27 cellular contexts compared by ENCODE assay signal in genomic region chr9:81893929-81894328, GRCh38. TPM values are rescaled to one million over a fixed set of nuclear protein-coding genes. Genes with fewer than 3 reads are reported as not detected.
"Had no signal": no experiment of that assay in that cellular context is flagged by ENCODE, and none has a peak within 500 bp of the region (broad histone marks: within the 10 kb centered on the region; RNA-seq: fewer than 3 reads in every experiment).

No MANE protein-coding gene starts in this region.

- H3K4me3 ChIP-seq: adrenal gland, heart right ventricle, left ventricle myocardium inferior, lung, psoas muscle, suprapubic skin, tibial artery, upper lobe of right lung had no signal

- DNase-seq: activated B cell treated with CpG ODN at 0.5 μM for 24 hours; activated CD4-positive, alpha-beta T cell treated with anti-CD3 and anti-CD28 coated beads, Interleukin-2, amount 50 U/mL, for 1 hour; activated CD8-positive, alpha-beta T cell treated with anti-CD3 and anti-CD28 coated beads for 36 hours; activated naive CD4-positive, alpha-beta T cell; activated T-cell treated with anti-CD3 and anti-CD28 coated beads, Interleukin-2, amount 50 U/mL, for 48 hours; adrenal gland; aorta; caudate nucleus; endodermal cell; foreskin melanocyte; heart right ventricle; islet precursor cell; left ventricle myocardium inferior; naive thymus-derived CD4-positive, alpha-beta T cell; nucleus accumbens; psoas muscle; stimulated activated CD4-positive, alpha-beta T cell treated with anti-CD3 and anti-CD28 coated beads, Interleukin-15, amount 100 ng/mL, for 24 hours; stimulated activated naive CD4-positive, alpha-beta T cell; T-helper 1 cell; tibial artery; upper lobe of right lung had no signal

- ATAC-seq: activated CD8-positive, alpha-beta T cell treated with anti-CD3 and anti-CD28 coated beads for 36 hours; esophagus mucosa; heart right ventricle; naive thymus-derived CD4-positive, alpha-beta T cell; psoas muscle; upper lobe of right lung had no signal

RNA-seq across cellular contexts. Expression of gene SPATA31D4, which starts 34.3 kb away (rescaled TPM):
- total RNA-seq: activated B cell treated with CpG ODN at 0.5 μM for 24 hours; activated CD8-positive, alpha-beta T cell treated with anti-CD3 and anti-CD28 coated beads for 36 hours; adrenal gland; aorta; endodermal cell; esophagus mucosa; glomerular endothelial cell; heart right ventricle; left ventricle myocardium inferior; lung; mucosa of gallbladder; naive thymus-derived CD4-positive, alpha-beta T cell; neural crest cell; psoas muscle; suprapubic skin; upper lobe of right lung had no signal
- polyA plus RNA-seq: adrenal gland; aorta; heart right ventricle; lung; naive thymus-derived CD4-positive, alpha-beta T cell; psoas muscle had no signal

RNA-seq across cellular contexts. Expression of gene SPATA31D3, which starts 49.4 kb away (rescaled TPM):
- total RNA-seq: activated B cell treated with CpG ODN at 0.5 μM for 24 hours; activated CD8-positive, alpha-beta T cell treated with anti-CD3 and anti-CD28 coated beads for 36 hours; adrenal gland; aorta; endodermal cell; esophagus mucosa; glomerular endothelial cell; heart right ventricle; left ventricle myocardium inferior; lung; mucosa of gallbladder; naive thymus-derived CD4-positive, alpha-beta T cell; neural crest cell; psoas muscle; suprapubic skin; upper lobe of right lung had no signal
- polyA plus RNA-seq: aorta; heart right ventricle; naive thymus-derived CD4-positive, alpha-beta T cell; psoas muscle had no signal
